1 cellular context compared by ENCODE assay signal in the genomic region with DNA sequence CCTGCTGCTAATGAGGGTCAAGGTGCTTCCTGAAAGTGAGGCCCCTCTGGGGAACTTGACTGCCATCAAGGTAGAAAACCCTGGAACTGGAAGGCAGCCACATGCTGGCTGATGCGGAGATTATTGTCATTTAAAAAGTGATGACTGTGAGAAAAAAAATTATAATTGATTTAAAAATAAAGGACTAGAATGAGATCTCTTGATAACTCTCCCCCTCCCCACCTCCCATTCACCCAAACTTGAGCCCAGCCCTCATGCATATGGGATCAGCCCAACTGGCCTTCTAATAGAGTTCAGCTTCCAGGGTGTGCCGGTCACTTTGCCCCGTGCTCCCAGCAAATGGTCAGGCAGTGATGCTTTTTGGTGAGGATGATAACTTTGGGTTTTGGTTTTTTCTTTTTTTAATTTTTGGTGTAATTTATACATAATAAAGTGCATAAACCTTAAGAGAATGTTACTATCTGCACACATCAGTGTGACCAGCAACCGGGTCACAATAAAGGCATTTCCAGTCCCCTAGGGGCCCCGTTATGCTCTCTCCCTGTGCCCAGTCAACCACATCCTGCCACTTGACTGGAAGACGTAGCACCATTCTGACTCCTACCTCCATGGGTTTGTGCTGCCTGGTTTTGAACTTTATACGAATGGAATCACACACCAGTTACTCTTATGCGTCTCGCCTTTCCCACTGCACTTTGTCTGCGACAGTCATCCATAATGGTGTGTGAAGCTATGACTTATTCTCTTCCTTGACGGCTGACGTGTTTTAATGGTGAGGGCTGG.
TF ChIP-seq lines count a peak whose summit lies in the region.

No MANE protein-coding gene starts in this region.

TF ChIP-seq in HepG2, 621 proteins besides CTCF, POLR2A, EP300 and RAD21 (continued from another document):
- TF ChIP-seq ZNF318 (CRISPR knock-in tag; IDR thresholded peaks at IDR 0.05) (no peak), MAFK (conservative IDR thresholded peaks at IDR 0.05 in 1 of 2, IDR thresholded peaks at IDR 0.05 in 1 of 2; ENCODE audit: low read length in 2 of 2) (peak; percentile 61 to 81), SP140L (CRISPR knock-in tag; IDR thresholded peaks at IDR 0.05; ENCODE audit: borderline replicate concordance) (no peak), NBN (conservative IDR thresholded peaks at IDR 0.05) (no peak), YEATS4 (CRISPR knock-in tag; IDR thresholded peaks at IDR 0.05; ENCODE audit: borderline replicate concordance) (0 out of 2 replicates have a peak, but pooled peaks have one; percentile 6), ZNF44 (CRISPR knock-in tag; IDR thresholded peaks at IDR 0.05) (no peak), TAF15 (IDR thresholded peaks at IDR 0.05; ENCODE audit: low read depth, low read length, poor library complexity, severe bottlenecking) (no peak), ZNF557 (CRISPR knock-in tag; IDR thresholded peaks at IDR 0.05) (no peak), TSC22D2 (CRISPR knock-in tag; IDR thresholded peaks at IDR 0.05; ENCODE audit: borderline replicate concordance) (no peak), HHEX (CRISPR knock-in tag; IDR thresholded peaks at IDR 0.05) (no peak), BORCS8-MEF2B (CRISPR knock-in tag; IDR thresholded peaks at IDR 0.05) (no peak), ZNF687 (CRISPR knock-in tag; IDR thresholded peaks at IDR 0.05) (peak; percentile 30; the same call in 1 of the 2 replicates), RFX1 (IDR thresholded peaks at IDR 0.05) (no peak)
- TF ChIP-seq, protein P1, sequence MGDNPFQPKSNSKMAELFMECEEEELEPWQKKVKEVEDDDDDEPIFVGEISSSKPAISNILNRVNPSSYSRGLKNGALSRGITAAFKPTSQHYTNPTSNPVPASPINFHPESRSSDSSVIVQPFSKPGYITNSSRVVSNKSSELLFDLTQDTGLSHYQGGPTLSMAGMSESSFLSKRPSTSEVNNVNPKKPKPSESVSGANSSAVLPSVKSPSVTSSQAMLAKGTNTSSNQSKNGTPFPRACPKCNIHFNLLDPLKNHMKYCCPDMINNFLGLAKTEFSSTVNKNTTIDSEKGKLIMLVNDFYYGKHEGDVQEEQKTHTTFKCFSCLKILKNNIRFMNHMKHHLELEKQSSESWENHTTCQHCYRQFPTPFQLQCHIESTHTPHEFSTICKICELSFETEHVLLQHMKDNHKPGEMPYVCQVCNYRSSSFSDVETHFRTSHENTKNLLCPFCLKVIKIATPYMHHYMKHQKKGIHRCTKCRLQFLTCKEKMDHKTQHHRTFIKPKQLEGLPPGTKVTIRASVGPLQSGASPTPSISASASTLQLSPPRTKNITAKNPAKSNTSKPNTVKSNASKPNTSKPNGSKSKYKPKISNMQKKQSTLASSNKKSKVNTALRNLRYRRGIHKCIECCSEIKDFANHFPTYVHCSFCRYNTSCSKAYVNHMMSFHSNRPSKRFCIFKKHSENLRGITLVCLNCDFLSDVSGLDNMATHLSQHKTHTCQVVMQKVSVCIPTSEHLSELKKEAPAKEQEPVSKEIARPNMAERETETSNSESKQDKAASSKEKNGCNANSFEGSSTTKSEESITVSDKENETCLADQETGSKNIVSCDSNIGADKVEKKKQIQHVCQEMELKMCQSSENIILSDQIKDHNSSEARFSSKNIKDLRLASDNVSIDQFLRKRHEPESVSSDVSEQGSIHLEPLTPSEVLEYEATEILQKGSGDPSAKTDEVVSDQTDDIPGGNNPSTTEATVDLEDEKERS (CRISPR knock-in tag; IDR thresholded peaks at IDR 0.05), result no peak
- TF ChIP-seq, protein P2, sequence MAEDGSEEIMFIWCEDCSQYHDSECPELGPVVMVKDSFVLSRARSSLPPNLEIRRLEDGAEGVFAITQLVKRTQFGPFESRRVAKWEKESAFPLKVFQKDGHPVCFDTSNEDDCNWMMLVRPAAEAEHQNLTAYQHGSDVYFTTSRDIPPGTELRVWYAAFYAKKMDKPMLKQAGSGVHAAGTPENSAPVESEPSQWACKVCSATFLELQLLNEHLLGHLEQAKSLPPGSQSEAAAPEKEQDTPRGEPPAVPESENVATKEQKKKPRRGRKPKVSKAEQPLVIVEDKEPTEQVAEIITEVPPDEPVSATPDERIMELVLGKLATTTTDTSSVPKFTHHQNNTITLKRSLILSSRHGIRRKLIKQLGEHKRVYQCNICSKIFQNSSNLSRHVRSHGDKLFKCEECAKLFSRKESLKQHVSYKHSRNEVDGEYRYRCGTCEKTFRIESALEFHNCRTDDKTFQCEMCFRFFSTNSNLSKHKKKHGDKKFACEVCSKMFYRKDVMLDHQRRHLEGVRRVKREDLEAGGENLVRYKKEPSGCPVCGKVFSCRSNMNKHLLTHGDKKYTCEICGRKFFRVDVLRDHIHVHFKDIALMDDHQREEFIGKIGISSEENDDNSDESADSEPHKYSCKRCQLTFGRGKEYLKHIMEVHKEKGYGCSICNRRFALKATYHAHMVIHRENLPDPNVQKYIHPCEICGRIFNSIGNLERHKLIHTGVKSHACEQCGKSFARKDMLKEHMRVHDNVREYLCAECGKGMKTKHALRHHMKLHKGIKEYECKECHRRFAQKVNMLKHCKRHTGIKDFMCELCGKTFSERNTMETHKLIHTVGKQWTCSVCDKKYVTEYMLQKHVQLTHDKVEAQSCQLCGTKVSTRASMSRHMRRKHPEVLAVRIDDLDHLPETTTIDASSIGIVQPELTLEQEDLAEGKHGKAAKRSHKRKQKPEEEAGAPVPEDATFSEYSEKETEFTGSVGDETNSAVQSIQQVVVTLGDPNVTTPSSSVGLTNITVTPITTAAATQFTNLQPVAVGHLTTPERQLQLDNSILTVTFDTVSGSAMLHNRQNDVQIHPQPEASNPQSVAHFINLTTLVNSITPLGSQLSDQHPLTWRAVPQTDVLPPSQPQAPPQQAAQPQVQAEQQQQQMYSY (CRISPR knock-in tag; IDR thresholded peaks at IDR 0.05), result 0 out of 2 replicates have a peak, but pooled peaks have one; percentile 14
- TF ChIP-seq, protein P3, sequence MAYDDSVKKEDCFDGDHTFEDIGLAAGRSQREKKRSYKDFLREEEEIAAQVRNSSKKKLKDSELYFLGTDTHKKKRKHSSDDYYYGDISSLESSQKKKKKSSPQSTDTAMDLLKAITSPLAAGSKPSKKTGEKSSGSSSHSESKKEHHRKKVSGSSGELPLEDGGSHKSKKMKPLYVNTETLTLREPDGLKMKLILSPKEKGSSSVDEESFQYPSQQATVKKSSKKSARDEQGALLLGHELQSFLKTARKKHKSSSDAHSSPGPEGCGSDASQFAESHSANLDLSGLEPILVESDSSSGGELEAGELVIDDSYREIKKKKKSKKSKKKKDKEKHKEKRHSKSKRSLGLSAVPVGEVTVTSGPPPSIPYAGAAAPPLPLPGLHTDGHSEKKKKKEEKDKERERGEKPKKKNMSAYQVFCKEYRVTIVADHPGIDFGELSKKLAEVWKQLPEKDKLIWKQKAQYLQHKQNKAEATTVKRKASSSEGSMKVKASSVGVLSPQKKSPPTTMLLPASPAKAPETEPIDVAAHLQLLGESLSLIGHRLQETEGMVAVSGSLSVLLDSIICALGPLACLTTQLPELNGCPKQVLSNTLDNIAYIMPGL (CRISPR knock-in tag; IDR thresholded peaks at IDR 0.05; ENCODE audit: borderline replicate concordance in 1 of 2, low read depth in 1 of 2), result no peak
- TF ChIP-seq, protein P4, sequence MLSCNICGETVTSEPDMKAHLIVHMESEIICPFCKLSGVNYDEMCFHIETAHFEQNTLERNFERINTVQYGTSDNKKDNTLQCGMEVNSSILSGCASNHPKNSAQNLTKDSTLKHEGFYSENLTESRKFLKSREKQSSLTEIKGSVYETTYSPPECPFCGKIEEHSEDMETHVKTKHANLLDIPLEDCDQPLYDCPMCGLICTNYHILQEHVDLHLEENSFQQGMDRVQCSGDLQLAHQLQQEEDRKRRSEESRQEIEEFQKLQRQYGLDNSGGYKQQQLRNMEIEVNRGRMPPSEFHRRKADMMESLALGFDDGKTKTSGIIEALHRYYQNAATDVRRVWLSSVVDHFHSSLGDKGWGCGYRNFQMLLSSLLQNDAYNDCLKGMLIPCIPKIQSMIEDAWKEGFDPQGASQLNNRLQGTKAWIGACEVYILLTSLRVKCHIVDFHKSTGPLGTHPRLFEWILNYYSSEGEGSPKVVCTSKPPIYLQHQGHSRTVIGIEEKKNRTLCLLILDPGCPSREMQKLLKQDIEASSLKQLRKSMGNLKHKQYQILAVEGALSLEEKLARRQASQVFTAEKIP (CRISPR knock-in tag; IDR thresholded peaks at IDR 0.05; ENCODE audit: borderline replicate concordance), result no peak
